ENCODE assay signal across 9 cellular contexts in the genomic region with DNA sequence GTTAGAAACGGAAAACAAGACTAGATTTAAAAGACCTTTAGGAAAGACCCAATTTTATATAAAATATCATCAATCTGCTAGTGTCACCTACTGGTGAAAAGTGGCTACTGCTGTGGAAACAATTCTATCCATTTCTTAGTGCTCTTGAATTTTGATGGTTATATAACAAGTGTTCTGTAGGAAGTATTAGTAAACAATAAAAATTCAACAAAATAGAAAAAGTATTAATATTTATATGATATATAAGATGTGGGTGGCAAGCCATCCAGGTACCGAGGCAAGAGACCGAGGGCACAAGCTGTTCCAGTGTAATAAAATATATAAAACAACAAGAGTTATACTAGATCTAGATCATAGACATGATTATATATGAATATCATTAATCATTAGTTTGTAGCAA. TPM values are rescaled to one million over a fixed set of nuclear protein-coding genes. Genes with fewer than 3 reads are reported as not detected.
DNase-seq lines count a peak whose midpoint lies in the region; ATAC-seq and TF ChIP-seq lines count a peak whose summit lies in the region.
"Had no signal": no experiment of that assay in that cellular context is flagged by ENCODE, and none has a peak within 500 bp of the region (broad histone marks: within the 10 kb centered on the region; RNA-seq: fewer than 3 reads in every experiment).

No MANE protein-coding gene starts in this region.

- TF ChIP-seq CTCF in MM.1S (IDR thresholded peaks at IDR 0.05; ENCODE audit: low read length) (peak; percentile 62), epithelial cell of esophagus (IDR thresholded peaks at IDR 0.05; ENCODE audit: insufficient read depth, low read depth, low read length, missing control alignments) (peak; percentile 79)

- peaks cover 5 to 23% (median 10%) of the 10 kb centered on the region in 3 donors for H3K27me3 Mint-ChIP-seq in naive B cell
- H3K27me3 Mint-ChIP-seq: dendritic cell treated with granulocyte-macrophage colony-stimulating factor and Interleukin-4, amounts not matched to agents 40 ng/mL and 50 ng/mL, for 4 days had no signal

- H4K20me1 ChIP-seq in MM.1S (ENCODE audit: insufficient read depth, low read length): no peaks in the 10 kb centered on the region

- no peak overlapping the region for H3K27ac ChIP-seq in MM.1S (ENCODE audit: low read length)
- H3K27ac ChIP-seq in SK-N-MC: no peak overlapping the region

- ATAC-seq in naive B cell (ENCODE audit: low read depth in 2 of 2) (peak; percentile 61 to 75), GM21528 (IDR thresholded peaks at IDR 0.05; ENCODE audit: low FRiP score, unreplicated experiment) (no peak), GM18517 (IDR thresholded peaks at IDR 0.05; ENCODE audit: unreplicated experiment) (no peak)

- no peak overlapping the region for H3K4me3 Mint-ChIP-seq in naive B cell
- H3K4me3 Mint-ChIP-seq: dendritic cell treated with granulocyte-macrophage colony-stimulating factor and Interleukin-4, amounts not matched to agents 40 ng/mL and 50 ng/mL, for 4 days had no signal

- H3K4me1 ChIP-seq in MM.1S (ENCODE audit: low read length): peaks cover 7% of the 10 kb centered on the region

- H3K9me2 ChIP-seq in MM.1S (replicated peaks; ENCODE audit: insufficient read depth, low read length): no peaks in the 10 kb centered on the region

- peak; percentile 41 for DNase-seq in stimulated activated CD4-positive, alpha-beta T cell treated with anti-CD3 and anti-CD28 coated beads, Interleukin-4, amount 100 ng/mL, for 24 hours
- DNase-seq in stimulated activated CD4-positive, alpha-beta T cell treated with anti-CD3 and anti-CD28 coated beads, Interleukin-4, amount 100 ng/mL, for 4 hours: no peak
- DNase-seq in MM.1S (peak; percentile 65), SK-N-MC (ENCODE audit: low read depth, low spot score) (peak; percentile 58), epithelial cell of esophagus (ENCODE audit: low read depth) (peak; percentile 67), naive B cell (peak; percentile 49)

- H3K4me1 Mint-ChIP-seq in naive B cell: peaks cover 7 to 8% (median 8%) of the 10 kb centered on the region in 3 donors

- no peaks in the 10 kb centered on the region for H3K9me3 ChIP-seq in MM.1S (replicated peaks; ENCODE audit: insufficient read depth, low read length)
- 0 out of 2 replicates have a peak, but pooled peaks cover 3% of the 10 kb centered on the region for H3K9me3 ChIP-seq in SK-N-MC (ENCODE audit: low read depth, low read length)

- H3F3A ChIP-seq in MM.1S (ENCODE audit: insufficient read depth, low read length): no peaks in the 10 kb centered on the region

- H3K27me3 ChIP-seq in MM.1S (replicated peaks; ENCODE audit: insufficient read depth, low read length): no peaks in the 10 kb centered on the region

- no peak overlapping the region for H3K4me2 ChIP-seq in MM.1S (ENCODE audit: low read depth, low read length)

- H3K36me3 ChIP-seq in MM.1S (replicated peaks; ENCODE audit: insufficient read depth, low read length) (no peaks in the 10 kb centered on the region), SK-N-MC (ENCODE audit: insufficient read depth, low read length) (no peaks in the 10 kb centered on the region)

- peaks cover 3 to 15% of the 10 kb centered on the region in 2 donors for H3K36me3 Mint-ChIP-seq in naive B cell

- H3K4me3 ChIP-seq in MM.1S (ENCODE audit: low read length): no peak overlapping the region
- no peak overlapping the region for H3K4me3 ChIP-seq in SK-N-MC
- no peak overlapping the region for H3K4me3 ChIP-seq in epithelial cell of esophagus (ENCODE audit: low read length)

- no peak overlapping the region for H2AFZ ChIP-seq in MM.1S (ENCODE audit: low read length)

- H3K79me2 ChIP-seq in MM.1S (ENCODE audit: low read length): no peaks in the 10 kb centered on the region

- H3K9ac ChIP-seq in MM.1S (ENCODE audit: low read length) (no peak overlapping the region), SK-N-MC (ENCODE audit: insufficient read length) (no peak overlapping the region)

- no peak overlapping the region for H3K27ac Mint-ChIP-seq in naive B cell
- H3K27ac Mint-ChIP-seq: dendritic cell treated with granulocyte-macrophage colony-stimulating factor and Interleukin-4, amounts not matched to agents 40 ng/mL and 50 ng/mL, for 4 days had no signal

- H3K9me3 Mint-ChIP-seq in naive B cell: peaks cover 3 to 19% (median 13%) of the 10 kb centered on the region in 7 donors
- H3K9me3 Mint-ChIP-seq: dendritic cell treated with granulocyte-macrophage colony-stimulating factor and Interleukin-4, amounts not matched to agents 40 ng/mL and 50 ng/mL, for 4 days had no signal

RNA-seq across cellular contexts. Expression of a gene that starts 6.2 kb away (rescaled TPM):
- 10 to 100 TPM in 1 of 6 donors, 1 to 10 TPM in 5; 5.3 to 12.6 (median 9.5) TPM for polyA plus RNA-seq in naive B cell (ENCODE audit: low read depth in 6 of 6)

Comparison
In these comparisons a context has a peak if more than half of its experiments do, and no peak if none do; other contexts are left out.
1. DNase-seq: peak in stimulated activated CD4-positive, alpha-beta T cell treated with anti-CD3 and anti-CD28 coated beads, Interleukin-4, amount 100 ng/mL, for 24 hours (single experiment), MM.1S (single experiment), SK-N-MC (single experiment), epithelial cell of esophagus (single experiment) and naive B cell (single experiment); none in stimulated activated CD4-positive, alpha-beta T cell treated with anti-CD3 and anti-CD28 coated beads, Interleukin-4, amount 100 ng/mL, for 4 hours (0 of 2).
2. ATAC-seq: peak in naive B cell (2 of 2); none in GM21528 (single experiment) and GM18517 (single experiment).